ENCODE assay signal across 1 cellular context in genomic region chr11:72239296-72239848, GRCh38.
TF ChIP-seq lines count a peak whose summit lies in the region.

No MANE protein-coding gene starts in this region.

TF ChIP-seq in GM23338, 12 proteins besides CTCF, POLR2A, EP300 and RAD21 (continued from another document):
- TF ChIP-seq, protein P1, sequence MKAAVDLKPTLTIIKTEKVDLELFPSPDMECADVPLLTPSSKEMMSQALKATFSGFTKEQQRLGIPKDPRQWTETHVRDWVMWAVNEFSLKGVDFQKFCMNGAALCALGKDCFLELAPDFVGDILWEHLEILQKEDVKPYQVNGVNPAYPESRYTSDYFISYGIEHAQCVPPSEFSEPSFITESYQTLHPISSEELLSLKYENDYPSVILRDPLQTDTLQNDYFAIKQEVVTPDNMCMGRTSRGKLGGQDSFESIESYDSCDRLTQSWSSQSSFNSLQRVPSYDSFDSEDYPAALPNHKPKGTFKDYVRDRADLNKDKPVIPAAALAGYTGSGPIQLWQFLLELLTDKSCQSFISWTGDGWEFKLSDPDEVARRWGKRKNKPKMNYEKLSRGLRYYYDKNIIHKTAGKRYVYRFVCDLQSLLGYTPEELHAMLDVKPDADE (IDR thresholded peaks at IDR 0.05): no peak
